ENCODE assay signal across 8 cellular contexts in genomic region chr22:25563757-25564319, GRCh38. TPM values are rescaled to one million over a fixed set of nuclear protein-coding genes. Genes with fewer than 3 reads are reported as not detected.
A peak's percentile ranks its signal among the peaks of the same experiment; 100 is the strongest.
DNase-seq lines count a peak whose midpoint lies in the region; ATAC-seq lines count a peak whose summit lies in the region.

No MANE protein-coding gene starts in this region.

- peaks cover 11 to 20% of the 10 kb centered on the region in 2 donors for H3K36me3 Mint-ChIP-seq in activated naive CD4-positive, alpha-beta T cell treated with anti-CD3 and anti-CD28 coated beads, Interleukin-2, amount 50 U/mL, for 72 hours

- H3K4me1 ChIP-seq in ACC112 (ENCODE audit: control insufficient read depth, insufficient read depth, low read length, unreplicated experiment) (no peaks in the 10 kb centered on the region), iPS DF 6.9 (ENCODE audit: control insufficient read depth, insufficient read depth, low read length) (0 out of 2 replicates have a peak, but pooled peaks cover 2% of the 10 kb centered on the region)

- no peaks in the 10 kb centered on the region for H3K9me3 ChIP-seq in iPS DF 6.9 (ENCODE audit: control insufficient read depth, insufficient read depth, low read length)

- peak overlapping the region; percentile 52 to 90 for H3K27ac Mint-ChIP-seq in activated naive CD4-positive, alpha-beta T cell treated with anti-CD3 and anti-CD28 coated beads, Interleukin-2, amount 50 U/mL, for 72 hours

- DNase-seq in NCI-H146 (lab: John Stamatoyannopoulos, UW) (peak; percentile 11), iPS DF 6.9 (ENCODE audit: low read depth, low spot score) (no peak), skeletal muscle cell (ENCODE audit: low read depth) (no peak), glomerular visceral epithelial cell (ENCODE audit: extremely low spot score) (no peak)
- DNase-seq in activated naive CD4-positive, alpha-beta T cell treated with anti-CD3 and anti-CD28 coated beads, Interleukin-2, amount 50 U/mL, for 72 hours (ENCODE audit: low spot score in 2 of 2), result peak in 1 of 2 donors; percentile 28

- H3K36me3 ChIP-seq in ACC112 (ENCODE audit: insufficient read depth, low read length) (no peaks in the 10 kb centered on the region), iPS DF 6.9 (ENCODE audit: control insufficient read depth, insufficient read depth, low read length) (no peaks in the 10 kb centered on the region)

- peak overlapping the region; percentile 60 for H2AFZ ChIP-seq in ACC112 (ENCODE audit: low read length, unreplicated experiment)

- H3K27ac ChIP-seq in ACC112 (ENCODE audit: low read depth, low read length), result no peak overlapping the region
- H3K27ac ChIP-seq in iPS DF 6.9 (ENCODE audit: low read length), result no peak overlapping the region

- ATAC-seq in GM19324 (IDR thresholded peaks at IDR 0.05; ENCODE audit: low FRiP score, unreplicated experiment) (peak; percentile 12), GM19328 (IDR thresholded peaks at IDR 0.05; ENCODE audit: unreplicated experiment) (no peak)
- peak; percentile 49 to 51 for ATAC-seq in activated naive CD4-positive, alpha-beta T cell treated with anti-CD3 and anti-CD28 coated beads, Interleukin-2, amount 50 U/mL, for 72 hours

- H3K4me3 ChIP-seq in ACC112 (ENCODE audit: low read depth, low read length), result peak overlapping the region; percentile 73
- H3K4me3 ChIP-seq in iPS DF 6.9 (ENCODE audit: low read length), result peak overlapping the region; percentile 48; the same call in 1 of the 2 replicates
- H3K4me3 ChIP-seq in skeletal muscle cell (ENCODE audit: low read depth, low read length), result peak overlapping the region; percentile 48

- no peaks in the 10 kb centered on the region for H3K9me3 Mint-ChIP-seq in activated naive CD4-positive, alpha-beta T cell treated with anti-CD3 and anti-CD28 coated beads, Interleukin-2, amount 50 U/mL, for 72 hours

- H3K27me3 ChIP-seq in ACC112 (ENCODE audit: insufficient read depth, low read length) (peaks cover 17% of the 10 kb centered on the region; the same call in 1 of the 2 replicates), iPS DF 6.9 (ENCODE audit: control insufficient read depth, insufficient read depth, low read length) (no peaks in the 10 kb centered on the region; the same call in 1 of the 2 replicates)

- WGBS in iPS DF 6.9 (ENCODE audit: insufficient coverage, insufficient read length), result 100% methylated on average over 2 of the region's 21 CpGs

- H3K79me2 ChIP-seq in ACC112 (ENCODE audit: control insufficient read depth, insufficient read depth, low read length, unreplicated experiment), result no peaks in the 10 kb centered on the region

RNA-seq across cellular contexts. Expression of gene GRK3, which starts 0.6 kb away (rescaled TPM):
- total RNA-seq in activated naive CD4-positive, alpha-beta T cell treated with anti-CD3 and anti-CD28 coated beads, Interleukin-2, amount 50 U/mL, for 72 hours, result 10 to 100 TPM; 13.6 to 31.6 TPM
